ENCODE assay signal across 22 cellular contexts in the genomic region with DNA sequence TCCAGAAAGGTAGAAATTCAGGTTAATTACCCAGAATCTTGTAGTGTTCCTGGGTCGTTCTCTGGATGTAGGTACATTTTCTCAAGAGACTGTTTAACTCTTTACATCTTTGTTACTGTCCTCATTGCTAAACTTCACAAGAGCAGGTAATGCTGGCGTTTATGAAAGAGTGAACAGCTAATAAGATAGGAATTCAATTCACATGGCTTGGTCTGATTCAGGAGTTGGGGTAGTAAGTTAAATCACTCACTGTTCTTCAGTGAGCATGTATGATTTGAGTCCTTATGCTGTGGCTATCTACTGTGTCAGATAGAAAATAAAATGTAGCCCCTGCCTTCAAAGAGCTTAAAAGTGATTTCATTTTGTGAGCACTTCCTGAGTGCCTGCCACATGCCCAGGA.
DNase-seq lines count a peak whose midpoint lies in the region; ATAC-seq and TF ChIP-seq lines count a peak whose summit lies in the region.
"Had no signal": no experiment of that assay in that cellular context is flagged by ENCODE, and none has a peak within 500 bp of the region (broad histone marks: within the 10 kb centered on the region; RNA-seq: fewer than 3 reads in every experiment).

No MANE protein-coding gene starts in this region.

- intact Hi-C loops in lower leg skin (cut with DNase I; ENCODE audit: low total_unique reads), result no loop called here

- WGBS in lower leg skin, 2 donors, result 75 to 78% methylated on average over 2 of the region's 2 CpGs

- H3K4me3 ChIP-seq in epithelial cell of esophagus (ENCODE audit: low read length) (no peak overlapping the region), lower leg skin (ENCODE audit: low read depth, poor library complexity, severe bottlenecking) (no peak overlapping the region)
- H3K4me3 ChIP-seq: BLaER1 treated with 17β-estradiol and CSF1 and Interleukin-3, amounts not matched to agents 10 nM and 100 nM had no signal

- H3K27me3 Mint-ChIP-seq in effector memory CD8-positive, alpha-beta T cell, result peaks cover 0 to under 1% of the 10 kb centered on the region in 2 donors

- no peak for TF ChIP-seq CTCF in epithelial cell of esophagus (IDR thresholded peaks at IDR 0.05; ENCODE audit: insufficient read depth, low read depth, low read length, missing control alignments)
- no peak for TF ChIP-seq CTCF in lower leg skin (IDR thresholded peaks at IDR 0.05)

- no peak for TF ChIP-seq POLR2A in lower leg skin (IDR thresholded peaks at IDR 0.05)

- no peak for ATAC-seq in GM18861 (IDR thresholded peaks at IDR 0.05; ENCODE audit: unreplicated experiment)
- ATAC-seq in effector memory CD8-positive, alpha-beta T cell (replicated peaks), result no peak

- H3K4me3 Mint-ChIP-seq in effector memory CD8-positive, alpha-beta T cell, result no peak overlapping the region
- H3K4me3 Mint-ChIP-seq: CD4-positive, alpha-beta T cell; IgD-negative memory B cell had no signal

- H3K9me3 Mint-ChIP-seq in effector memory CD8-positive, alpha-beta T cell, result no peaks in the 10 kb centered on the region
- H3K9me3 Mint-ChIP-seq: CD4-positive, alpha-beta T cell had no signal

- H3K36me3 Mint-ChIP-seq in effector memory CD8-positive, alpha-beta T cell (ENCODE audit: insufficient read depth), result no peaks in the 10 kb centered on the region
- H3K36me3 Mint-ChIP-seq: IgD-negative memory B cell had no signal

- no peaks in the 10 kb centered on the region for H3K4me1 Mint-ChIP-seq in effector memory CD8-positive, alpha-beta T cell (ENCODE audit: low read depth in 2 of 2)
- H3K4me1 Mint-ChIP-seq: IgD-negative memory B cell had no signal

- no peak overlapping the region for H3K27ac Mint-ChIP-seq in effector memory CD8-positive, alpha-beta T cell
- H3K27ac Mint-ChIP-seq: CD4-positive, alpha-beta T cell; IgD-negative memory B cell had no signal

- DNase-seq in M059J (ENCODE audit: low read depth) (peak; percentile 37), SW480 (ENCODE audit: low spot score) (peak; percentile 28), epithelial cell of esophagus (ENCODE audit: low read depth) (peak; percentile 79), kidney tubule cell (ENCODE audit: low spot score) (peak; percentile 54), 8988T (no peak), lower leg skin (ENCODE audit: low spot score in 2 of 2) (no peak)
- no peak for DNase-seq in effector memory CD8-positive, alpha-beta T cell
- DNase-seq: AML-193; CD4-positive, alpha-beta T cell; DMS53; HCEC 1CT; NCI-H1092 treated with DMSO at 0.1 percent for 48 hours; NCI-H1436 treated with DMSO at 0.1 percent for 48 hours; NCI-H187 treated with DMSO at 0.1 percent for 48 hours; NCI-H2107; NCI-H446; NCI-H524 treated with DMSO at 0.1 percent for 48 hours; NCI-H774; SHP77 had no signal

Comparison
In these comparisons a context has a peak if more than half of its experiments do, and no peak if none do; other contexts are left out.
1. DNase-seq: peak in M059J (single experiment), SW480 (single experiment), epithelial cell of esophagus (single experiment) and kidney tubule cell (single experiment); none in 8988T (single experiment), lower leg skin (0 of 2) and effector memory CD8-positive, alpha-beta T cell (0 of 3).